19 cellular contexts compared by ENCODE assay signal in the genomic region with DNA sequence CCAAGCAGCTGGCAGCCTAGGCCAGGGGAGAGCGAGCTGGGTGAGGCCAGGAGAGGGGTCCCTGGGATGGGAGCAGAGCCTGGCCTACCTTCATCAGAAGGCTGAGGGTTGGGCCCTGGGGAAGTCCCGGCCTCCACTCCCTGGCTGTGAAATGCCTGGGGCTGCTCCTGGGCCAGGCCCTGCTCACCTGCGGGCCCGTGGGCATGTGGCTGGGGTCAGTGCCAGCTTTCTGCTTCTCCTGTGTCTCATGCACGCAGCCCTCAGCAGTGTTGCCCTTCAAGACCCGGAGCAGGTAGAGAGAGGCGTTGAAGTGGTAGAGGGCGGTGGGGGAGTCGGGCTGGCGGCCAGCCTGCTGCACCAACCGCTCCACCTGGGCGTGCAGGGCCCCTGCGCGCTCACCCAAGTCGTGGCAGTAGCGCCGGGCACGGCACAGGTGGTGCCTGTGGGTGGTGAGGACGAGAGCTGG. TPM values are rescaled to one million over a fixed set of nuclear protein-coding genes. Genes with fewer than 3 reads are reported as not detected.
"Had no signal": no experiment of that assay in that cellular context is flagged by ENCODE, and none has a peak within 500 bp of the region (broad histone marks: within the 10 kb centered on the region; RNA-seq: fewer than 3 reads in every experiment).

No MANE protein-coding gene starts in this region.

- H3K36me3 Mint-ChIP-seq: activated naive CD8-positive, alpha-beta T cell had no signal

- H3K27me3 ChIP-seq: gastroesophageal sphincter, heart right ventricle, thyroid gland had no signal

- ATAC-seq: activated CD8-positive, alpha-beta T cell treated with anti-CD3 and anti-CD28 coated beads for 36 hours; activated T-cell treated with anti-CD3 and anti-CD28 coated beads, Interleukin-2, amount 50 U/mL, for 4 hours; gastroesophageal sphincter; heart right ventricle; psoas muscle; sciatic nerve had no signal

- H3K9me3 Mint-ChIP-seq: activated B cell treated with CpG ODN at 0.5 μM for 24 hours; activated CD8-positive, alpha-beta T cell treated with anti-CD3 and anti-CD28 coated beads for 36 hours; activated T-cell treated with anti-CD3 and anti-CD28 coated beads, Interleukin-2, amount 50 U/mL, for 4 hours; dendritic cell treated with granulocyte-macrophage colony-stimulating factor and Interleukin-4, amounts not matched to agents 40 ng/mL and 50 ng/mL, for 4 days; neural crest cell; T-helper 2 cell treated with Interferon-gamma antibody and Interleukin-4, amounts not matched to agents 5 μg/mL and 100 μg/mL, for 36 hours had no signal

- H3K27me3 Mint-ChIP-seq: activated B cell treated with CpG ODN at 0.5 μM for 24 hours; activated CD8-positive, alpha-beta T cell treated with anti-CD3 and anti-CD28 coated beads for 36 hours; activated naive CD8-positive, alpha-beta T cell; dendritic cell treated with granulocyte-macrophage colony-stimulating factor and Interleukin-4, amounts not matched to agents 40 ng/mL and 50 ng/mL, for 4 days had no signal

- H3K4me3 ChIP-seq: gastroesophageal sphincter, heart right ventricle, psoas muscle, thyroid gland had no signal

- H3K27ac ChIP-seq: psoas muscle, thyroid gland had no signal

- H3K9me3 ChIP-seq: gastroesophageal sphincter, heart right ventricle, psoas muscle, thyroid gland had no signal

- H3K27ac Mint-ChIP-seq: activated B cell treated with CpG ODN at 0.5 μM for 24 hours; activated CD8-positive, alpha-beta T cell treated with anti-CD3 and anti-CD28 coated beads for 36 hours; activated naive CD8-positive, alpha-beta T cell; dendritic cell treated with granulocyte-macrophage colony-stimulating factor and Interleukin-4, amounts not matched to agents 40 ng/mL and 50 ng/mL, for 4 days; T-helper 2 cell treated with Interferon-gamma antibody and Interleukin-4, amounts not matched to agents 5 μg/mL and 100 μg/mL, for 36 hours had no signal

- DNase-seq: activated B cell treated with CpG ODN at 0.5 μM for 24 hours; activated CD4-positive, alpha-beta T cell treated with anti-CD3 and anti-CD28 coated beads for 48 hours; activated CD8-positive, alpha-beta T cell treated with anti-CD3 and anti-CD28 coated beads for 36 hours; activated effector memory CD4-positive, alpha-beta T cell treated with Interleukin-2 at 50 U/mL for 16 hours; activated T-cell treated with anti-CD3 and anti-CD28 coated beads, Interleukin-2, amount 50 U/mL, for 4 hours; aorta; heart right ventricle; mammary epithelial cell; stimulated activated CD4-positive, alpha-beta T cell treated with anti-CD3 and anti-CD28 coated beads, Interleukin-1b, Interleukin-23, amount 100 ng/mL, for 48 hours; SW 1271 had no signal

- H3K4me1 Mint-ChIP-seq: activated B cell treated with CpG ODN at 0.5 μM for 24 hours, neural crest cell had no signal

- H3K4me3 Mint-ChIP-seq: activated B cell treated with CpG ODN at 0.5 μM for 24 hours; activated CD8-positive, alpha-beta T cell treated with anti-CD3 and anti-CD28 coated beads for 36 hours; activated naive CD8-positive, alpha-beta T cell; activated T-cell treated with anti-CD3 and anti-CD28 coated beads, Interleukin-2, amount 50 U/mL, for 4 hours; dendritic cell treated with granulocyte-macrophage colony-stimulating factor and Interleukin-4, amounts not matched to agents 40 ng/mL and 50 ng/mL, for 4 days; neural crest cell; T-helper 2 cell treated with Interferon-gamma antibody and Interleukin-4, amounts not matched to agents 5 μg/mL and 100 μg/mL, for 36 hours had no signal

RNA-seq across cellular contexts. Expression of a gene that starts 17.6 kb away (rescaled TPM):
- total RNA-seq: activated B cell treated with CpG ODN at 0.5 μM for 24 hours; activated CD8-positive, alpha-beta T cell treated with anti-CD3 and anti-CD28 coated beads for 36 hours; activated T-cell treated with anti-CD3 and anti-CD28 coated beads, Interleukin-2, amount 50 U/mL, for 4 hours; aorta; neural crest cell; osteocyte; psoas muscle; sciatic nerve had no signal

RNA-seq across cellular contexts. Expression of a gene that starts 41.6 kb away (rescaled TPM):
- total RNA-seq: activated B cell treated with CpG ODN at 0.5 μM for 24 hours; activated CD8-positive, alpha-beta T cell treated with anti-CD3 and anti-CD28 coated beads for 36 hours; activated T-cell treated with anti-CD3 and anti-CD28 coated beads, Interleukin-2, amount 50 U/mL, for 4 hours; mammary epithelial cell had no signal
- polyA plus RNA-seq: aorta, mammary epithelial cell had no signal

RNA-seq across cellular contexts. Expression of a gene that starts 44.1 kb away (rescaled TPM):
- total RNA-seq: osteocyte had no signal
- polyA plus RNA-seq: mammary epithelial cell had no signal
